ENCODE assay signal across 8 cellular contexts in the genomic region with DNA sequence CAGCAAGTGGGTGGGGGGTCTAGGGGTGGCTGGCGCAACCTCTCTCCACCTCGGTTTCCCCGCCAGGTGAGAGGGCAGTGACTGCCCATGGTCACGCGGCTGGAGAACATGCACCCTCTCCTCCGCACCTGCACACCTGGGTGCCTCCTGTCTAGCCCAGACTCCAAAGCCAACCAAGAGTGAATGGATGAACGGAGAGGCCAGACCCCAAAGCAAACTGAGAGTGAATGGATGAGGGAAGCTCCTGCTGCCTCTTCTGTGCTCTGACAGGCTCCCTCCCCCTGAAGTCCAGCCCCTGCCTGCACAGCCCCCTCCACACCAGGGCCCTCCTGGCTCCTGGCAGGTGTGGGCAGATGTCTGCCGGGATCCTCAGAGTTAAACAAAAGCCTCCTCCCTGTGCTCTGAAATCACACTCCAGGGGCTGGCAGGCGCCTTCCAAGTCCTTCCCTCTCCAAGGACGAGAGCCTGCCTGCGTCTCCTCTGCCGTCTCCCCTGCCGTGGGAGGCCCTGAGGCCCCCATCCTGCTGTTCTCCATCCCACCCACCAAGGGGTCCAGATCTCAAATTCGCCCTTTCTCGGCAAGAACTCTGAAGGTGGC. TPM values are rescaled to one million over a fixed set of nuclear protein-coding genes. Genes with fewer than 3 reads are reported as not detected.
DNase-seq lines count a peak whose midpoint lies in the region; ATAC-seq and TF ChIP-seq lines count a peak whose summit lies in the region.

No MANE protein-coding gene starts in this region.

- no peak overlapping the region for H2AFZ ChIP-seq in neuron (ENCODE audit: low read depth, low read length)

- no peaks in the 10 kb centered on the region for H3K27me3 Mint-ChIP-seq in CD4-positive, alpha-beta T cell

- peak overlapping the region; percentile 91 for H3K4me3 Mint-ChIP-seq in CD4-positive, alpha-beta T cell

- peak overlapping the region; percentile 91 for H3K27ac Mint-ChIP-seq in CD4-positive, alpha-beta T cell

- no peak for DNase-seq in CD4-positive, alpha-beta T cell
- peak; percentile 24 for DNase-seq in NCI-H345 treated with DMSO at 0.1 percent for 48 hours (lab: John Stamatoyannopoulos, UW; ENCODE audit: unreplicated experiment)
- DNase-seq in coronary artery (ENCODE audit: low spot score) = no peak
- DNase-seq in pons (ENCODE audit: low spot score) = no peak
- no peak for DNase-seq in stimulated activated CD4-positive, alpha-beta T cell treated with anti-CD3 and anti-CD28 coated beads, Interleukin-12 subunit alpha, Interleukin-12 subunit beta, amount 100 ng/mL, for 4 hours
- DNase-seq in NCI-H748 treated with DMSO at 0.1 percent for 48 hours (lab: John Stamatoyannopoulos, UW) = no peak

- H3K4me3 ChIP-seq in coronary artery (peak overlapping the region; percentile 86), neuron (ENCODE audit: low read length) (peak overlapping the region; percentile 98)

- H3K9me3 ChIP-seq in CD4-positive, alpha-beta T cell (ENCODE audit: control insufficient read depth, low read length) = no peaks in the 10 kb centered on the region
- H3K9me3 ChIP-seq in neuron (ENCODE audit: low read length) = peaks cover 22% of the 10 kb centered on the region

- H3K9me3 Mint-ChIP-seq in CD4-positive, alpha-beta T cell = no peaks in the 10 kb centered on the region

- no peak for ATAC-seq in CD4-positive, alpha-beta T cell (ENCODE audit: poor library complexity)
- ATAC-seq in GM21515 (IDR thresholded peaks at IDR 0.05; ENCODE audit: unreplicated experiment) = no peak

- H3K36me3 Mint-ChIP-seq in CD4-positive, alpha-beta T cell (ENCODE audit: low read depth) = peaks cover 12% of the 10 kb centered on the region

- H3K36me3 ChIP-seq in neuron (ENCODE audit: insufficient read depth, low read length) = peaks cover 3% of the 10 kb centered on the region

- TF ChIP-seq CTCF in CD4-positive, alpha-beta T cell (IDR thresholded peaks at IDR 0.05) = no peak
- no peak for TF ChIP-seq CTCF in coronary artery (IDR thresholded peaks at IDR 0.05)

- no peak overlapping the region for H3K27ac ChIP-seq in CD4-positive, alpha-beta T cell (ENCODE audit: low read depth, low read length)
- H3K27ac ChIP-seq in coronary artery = peak overlapping the region; percentile 92 to 97

- peaks cover 24% of the 10 kb centered on the region for H3K4me1 Mint-ChIP-seq in CD4-positive, alpha-beta T cell (ENCODE audit: low read depth)

- POLR2A ChIA-PET in CD4-positive, alpha-beta T cell (lab: Charles Lee) = no interaction called here

- H3K27me3 ChIP-seq in CD4-positive, alpha-beta T cell (ENCODE audit: control insufficient read depth, insufficient read depth, low read length) = no peaks in the 10 kb centered on the region
- H3K27me3 ChIP-seq in neuron (ENCODE audit: insufficient read depth, low read length) = no peaks in the 10 kb centered on the region

- CTCF ChIA-PET in CD4-positive, alpha-beta T cell (lab: Charles Lee) = no interaction called here

- H3K4me1 ChIP-seq in neuron (ENCODE audit: insufficient read depth, low read length) = peaks cover 18% of the 10 kb centered on the region

- intact Hi-C loops in CD4-positive, alpha-beta T cell (cut with DNase I, micrococcal nuclease) = loop anchor here in 1 of 2 experiments (5.0 kb wide), 1 partner anchor 40 kb away; no protein-coding TSS in a partner anchor

RNA-seq across cellular contexts. Expression of a gene that starts 2.2 kb away (rescaled TPM):
- total RNA-seq in CD4-positive, alpha-beta T cell = 100 to 1,000 TPM; 126 to 137 TPM

RNA-seq across cellular contexts. Expression of a gene that starts 33.7 kb away (rescaled TPM):
- 10 to 100 TPM; 49.7 to 53.0 TPM for total RNA-seq in CD4-positive, alpha-beta T cell
